8 cellular contexts compared by ENCODE assay signal in genomic region chr13:41457589-41458186, GRCh38. TPM values are rescaled to one million over a fixed set of nuclear protein-coding genes. Genes with fewer than 3 reads are reported as not detected.
DNase-seq lines count a peak whose midpoint lies in the region; ATAC-seq and TF ChIP-seq lines count a peak whose summit lies in the region.

No MANE protein-coding gene starts in this region.

- H3K9ac ChIP-seq in trophoblast cell (ENCODE audit: low read length) = peak overlapping the region; percentile 28

- peaks cover 7% of the 10 kb centered on the region for H3K79me1 ChIP-seq in trophoblast cell (ENCODE audit: low read length)

- H3K18ac ChIP-seq in trophoblast cell (ENCODE audit: low read length) = no peak overlapping the region

- H3K4ac ChIP-seq in trophoblast cell (ENCODE audit: low read depth, low read length) = no peak overlapping the region

- H4K12ac ChIP-seq in trophoblast cell (ENCODE audit: low read depth, low read length) = no peak overlapping the region

- no peak overlapping the region for H2BK5ac ChIP-seq in trophoblast cell (ENCODE audit: low read depth, low read length, poor library complexity)

- no peak overlapping the region for H3K27ac ChIP-seq in trophoblast cell (ENCODE audit: low read depth, low read length)

- peaks cover 3% of the 10 kb centered on the region for H3K27me3 Mint-ChIP-seq in activated T-cell treated with anti-CD3 and anti-CD28 coated beads, Interleukin-2, amount 50 U/mL, for 4 hours (ENCODE audit: low read depth)

- no peak for TF ChIP-seq CTCF in fibroblast of villous mesenchyme (IDR thresholded peaks at IDR 0.05; ENCODE audit: insufficient read depth, low read depth, low read length)

- H3K27me3 ChIP-seq in trophoblast cell (ENCODE audit: insufficient read depth, low read length) = peaks cover 23% of the 10 kb centered on the region

- H3K4me1 Mint-ChIP-seq in activated T-cell treated with anti-CD3 and anti-CD28 coated beads, Interleukin-2, amount 50 U/mL, for 4 hours (ENCODE audit: low read depth) = peaks cover 51% of the 10 kb centered on the region

- peak overlapping the region; percentile 85 for H3K4me2 ChIP-seq in trophoblast cell (ENCODE audit: low read length)

- H4K8ac ChIP-seq in trophoblast cell (ENCODE audit: low read depth, low read length) = no peak overlapping the region

- H2AK5ac ChIP-seq in trophoblast cell (ENCODE audit: low read length) = no peak overlapping the region

- H2BK120ac ChIP-seq in trophoblast cell (ENCODE audit: insufficient read depth, low read length, poor library complexity) = no peak overlapping the region

- no peak overlapping the region for H2BK12ac ChIP-seq in trophoblast cell (ENCODE audit: low read length)

- H3K14ac ChIP-seq in trophoblast cell (ENCODE audit: low read length) = peak overlapping the region; percentile 47

- H3K9me3 Mint-ChIP-seq in activated T-cell treated with anti-CD3 and anti-CD28 coated beads, Interleukin-2, amount 50 U/mL, for 4 hours = peaks cover 3% of the 10 kb centered on the region

- peaks cover 5 to 8% of the 10 kb centered on the region in 2 experiments for H3K36me3 ChIP-seq in trophoblast cell (ENCODE audit: control insufficient read depth in 1 of 2, insufficient read depth in 2 of 2, low read length in 2 of 2)

- no CpG with 5 or more reads among the region's 56 CpGs for WGBS in trophoblast cell (ENCODE audit: extremely low coverage, insufficient coverage, insufficient read length)

- H4K91ac ChIP-seq in trophoblast cell (ENCODE audit: low read depth, low read length) = no peak overlapping the region

- H3K4me1 ChIP-seq in trophoblast cell (ENCODE audit: control insufficient read depth in 1 of 2, insufficient read depth in 2 of 2, low read length in 2 of 2) = peaks cover 5 to 13% of the 10 kb centered on the region in 2 experiments

- peak; percentile 7 for ATAC-seq in HG03457 (IDR thresholded peaks at IDR 0.05; ENCODE audit: unreplicated experiment)
- ATAC-seq in activated T-cell treated with anti-CD3 and anti-CD28 coated beads, Interleukin-2, amount 50 U/mL, for 4 hours = peak; percentile 12 to 17

- H3K79me2 ChIP-seq in trophoblast cell (ENCODE audit: control insufficient read depth, insufficient read depth, low read length, poor library complexity) = peaks cover 4% of the 10 kb centered on the region

- no peak overlapping the region for H3K23ac ChIP-seq in trophoblast cell (ENCODE audit: low read length)

- H3K4me3 Mint-ChIP-seq in activated T-cell treated with anti-CD3 and anti-CD28 coated beads, Interleukin-2, amount 50 U/mL, for 4 hours = peak overlapping the region; percentile 94

- peaks cover 9% of the 10 kb centered on the region for H3K9me3 ChIP-seq in trophoblast cell (ENCODE audit: insufficient read depth, low read depth, low read length)

- H3K4me3 ChIP-seq in fibroblast of villous mesenchyme (ENCODE audit: low read depth, low read length) = peak overlapping the region; percentile 69
- peak overlapping the region; percentile 85 for H3K4me3 ChIP-seq in trophoblast cell (ENCODE audit: low read depth, low read length)

- peak; percentile 43 for DNase-seq in NCI-H748 (lab: John Stamatoyannopoulos, UW; ENCODE audit: unreplicated experiment)
- no peak for DNase-seq in NCI-H748 treated with DMSO at 0.1 percent for 48 hours (lab: John Stamatoyannopoulos, UW)
- DNase-seq in activated T-cell treated with anti-CD3 and anti-CD28 coated beads, Interleukin-2, amount 50 U/mL, for 4 hours = no peak
- no peak for DNase-seq in fibroblast of villous mesenchyme (ENCODE audit: low read depth)
- peak; percentile 6 to 51 for DNase-seq in trophoblast cell
- DNase-seq in NCI-H1417 treated with DMSO at 0.1 percent for 48 hours (lab: John Stamatoyannopoulos, UW) = no peak
- DNase-seq in Kasumi-1 (lab: John Stamatoyannopoulos, UW) = no peak

- H2AFZ ChIP-seq in trophoblast cell (ENCODE audit: insufficient read depth, low read length, poor library complexity) = peak overlapping the region; percentile 23

- H3K36me3 Mint-ChIP-seq in activated T-cell treated with anti-CD3 and anti-CD28 coated beads, Interleukin-2, amount 50 U/mL, for 4 hours (ENCODE audit: insufficient read depth) = peaks cover 29% of the 10 kb centered on the region

RNA-seq across cellular contexts. Expression of gene RGCC, which starts 0.3 kb away (rescaled TPM):
- 100 to 1,000 TPM; 163 to 216 (median 185) TPM for total RNA-seq in activated T-cell treated with anti-CD3 and anti-CD28 coated beads, Interleukin-2, amount 50 U/mL, for 4 hours
- total RNA-seq in fibroblast of villous mesenchyme = 89.2 and 101 TPM in 2 replicates
- polyA plus RNA-seq in trophoblast cell (2013) = 29.5 and 29.8 TPM in 2 replicates

Comparison
In these comparisons a context has a peak if more than half of its experiments do, and no peak if none do; other contexts are left out.
1. DNase-seq: peak in NCI-H748 (single experiment) and trophoblast cell (2 of 2); none in NCI-H748 treated with DMSO at 0.1 percent for 48 hours (single experiment), activated T-cell treated with anti-CD3 and anti-CD28 coated beads, Interleukin-2, amount 50 U/mL, for 4 hours (single experiment), fibroblast of villous mesenchyme (single experiment), NCI-H1417 treated with DMSO at 0.1 percent for 48 hours (single experiment) and Kasumi-1 (0 of 2).